8 cellular contexts compared by ENCODE assay signal in the genomic region with DNA sequence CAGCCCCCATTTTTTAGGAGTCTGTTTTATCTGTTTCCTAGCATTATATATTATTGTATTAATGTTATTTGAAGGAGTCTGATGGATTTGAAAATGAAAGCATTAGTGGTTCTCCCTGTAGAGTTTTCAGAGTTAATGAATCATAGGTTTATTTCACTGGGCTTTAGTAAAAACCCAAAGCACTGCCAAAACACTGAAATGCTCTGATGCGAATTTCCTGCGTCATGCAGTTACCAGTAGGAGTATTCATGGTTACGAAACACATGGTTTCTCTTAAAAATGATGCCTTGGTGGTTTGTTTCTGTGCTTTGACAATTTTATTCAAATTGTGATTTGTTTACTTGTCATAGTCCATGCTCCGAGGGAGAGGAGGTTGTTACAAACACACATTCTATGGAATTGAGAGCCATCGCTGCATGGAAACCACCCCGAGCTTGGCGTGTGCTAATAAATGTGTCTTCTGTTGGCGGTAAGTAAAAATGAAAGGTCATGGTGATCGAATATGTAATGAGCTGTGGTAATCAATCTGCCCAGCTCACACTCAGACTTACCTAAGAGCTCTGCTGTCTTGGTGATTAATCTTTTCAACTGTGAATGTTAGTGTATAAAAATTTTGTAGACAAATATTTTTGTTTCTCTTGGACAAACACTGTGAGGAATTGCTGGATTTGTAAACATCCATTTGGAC.
A peak's percentile ranks its signal among the peaks of the same experiment; 100 is the strongest.
DNase-seq lines count a peak whose midpoint lies in the region; ATAC-seq, FAIRE-seq and TF ChIP-seq lines count a peak whose summit lies in the region.
"Not testable (repeated sequence)": the region's sequence is repeated elsewhere in the genome, so short reads cannot be mapped to it uniquely, and the experiment has no call there.

No MANE protein-coding gene starts in this region.

- peaks cover 22% of the 10 kb centered on the region for H3K36me3 ChIP-seq in ACC112 (ENCODE audit: insufficient read depth, low read length)
- not testable (repeated sequence) for H3K36me3 ChIP-seq in fibroblast of lung (ENCODE audit: control insufficient read depth, insufficient read depth, low read length)

- peak; percentile 90 for ATAC-seq in left lobe of liver
- ATAC-seq in sciatic nerve, result peak; percentile 94

- not testable (repeated sequence) for TF ChIP-seq CTCF in fibroblast of lung (conservative IDR thresholded peaks at IDR 0.05 in 1 of 2, IDR thresholded peaks at IDR 0.05 in 1 of 2; ENCODE audit: low read depth in 1 of 2, low read length in 2 of 2)

- peaks cover 11% of the 10 kb centered on the region for H3K4me1 ChIP-seq in ACC112 (ENCODE audit: control insufficient read depth, insufficient read depth, low read length, unreplicated experiment)
- not testable (repeated sequence) for H3K4me1 ChIP-seq in fibroblast of lung (ENCODE audit: control insufficient read depth, extremely low read depth, insufficient read depth, low read length)

- peak overlapping the region; percentile 62 for H2AFZ ChIP-seq in ACC112 (ENCODE audit: low read length, unreplicated experiment)
- peak overlapping the region; percentile 80 for H2AFZ ChIP-seq in fibroblast of lung (ENCODE audit: low read length)

- not testable (repeated sequence) for H3K79me2 ChIP-seq in ACC112 (ENCODE audit: control insufficient read depth, insufficient read depth, low read length, unreplicated experiment); fibroblast of lung (ENCODE audit: control insufficient read depth, insufficient read depth, low read length)

- not testable (repeated sequence) for H3K9me3 ChIP-seq in fibroblast of lung (ENCODE audit: control insufficient read depth, insufficient read depth, low read depth, low read length)

- H3K4me3 ChIP-seq in ACC112 (ENCODE audit: low read depth, low read length) (peak overlapping the region; percentile 72), fibroblast of lung (replicated peaks in 1 of 4; ENCODE audit: control extremely low read depth in 1 of 4, insufficient read depth in 1 of 4, low read depth in 3 of 4, low read length in 4 of 4) (peak overlapping the region; percentile 49 to 66 (median 55))

- intact Hi-C loops in sciatic nerve (cut with DNase I), result not testable (repeated sequence)

- not testable (repeated sequence) for H3K27me3 ChIP-seq in ACC112 (ENCODE audit: insufficient read depth, low read length); fibroblast of lung (ENCODE audit: control insufficient read depth, insufficient read depth, low read length)

- DNase-seq in GM04503 (ENCODE audit: low read depth) (peak; percentile 49), HCEC 1CT (peak; percentile 61), RCC 7860 (ENCODE audit: low spot score) (peak; percentile 38), astrocyte of the hippocampus (ENCODE audit: low read depth, low spot score) (peak; percentile 68), fibroblast of lung (ENCODE audit: low read depth in 2 of 2) (peak; percentile 93 to 95), left lobe of liver (ENCODE audit: low spot score) (peak; percentile 55)
- DNase-seq in sciatic nerve (ENCODE audit: low spot score), result not testable (repeated sequence)

- not testable (repeated sequence) for H4K20me1 ChIP-seq in fibroblast of lung (ENCODE audit: control insufficient read depth, extremely low read depth, insufficient read depth, low read length)

- H3K4me2 ChIP-seq in fibroblast of lung (ENCODE audit: extremely low read depth, insufficient read depth, low read length), result peak overlapping the region; percentile 80

- H3K9ac ChIP-seq in fibroblast of lung (ENCODE audit: insufficient read depth, low read length), result peak overlapping the region; percentile 32

- peak; percentile 63 for FAIRE-seq in RCC 7860 (lab: Jason Lieb, UNC)

- peak overlapping the region; percentile 83 for H3K27ac ChIP-seq in ACC112 (ENCODE audit: low read depth, low read length)
- peak overlapping the region; percentile 81 for H3K27ac ChIP-seq in fibroblast of lung (ENCODE audit: insufficient read depth, low read length)
